ENCODE assay signal across 8 cellular contexts in genomic region chr14:102949062-102949800, GRCh38. TPM values are rescaled to one million over a fixed set of nuclear protein-coding genes. Genes with fewer than 3 reads are reported as not detected.
DNase-seq lines count a peak whose midpoint lies in the region; ATAC-seq, FAIRE-seq and TF ChIP-seq lines count a peak whose summit lies in the region.

No MANE protein-coding gene starts in this region.

- TF ChIP-seq POLR2A in breast epithelium (IDR thresholded peaks at IDR 0.05), result no peak

- H2BK5ac ChIP-seq in H9 (ENCODE audit: insufficient read length, low read length), result no peak overlapping the region

- no peak overlapping the region for H3K4me2 ChIP-seq in H9 (ENCODE audit: insufficient read depth, insufficient read length, low read length)

- H3T11ph ChIP-seq in H9 (ENCODE audit: low read length), result no peak overlapping the region

- H3K9me3 Mint-ChIP-seq in CD8-positive, alpha-beta T cell, result no peaks in the 10 kb centered on the region
- H3K9me3 Mint-ChIP-seq in H9, result no peaks in the 10 kb centered on the region

- H4K91ac ChIP-seq in H9 (ENCODE audit: insufficient read length, low read depth, low read length), result no peak overlapping the region

- H2BK20ac ChIP-seq in H9 (ENCODE audit: low read depth, low read length, poor library complexity, severe bottlenecking), result no peak overlapping the region

- H3K4me1 ChIP-seq in CD8-positive, alpha-beta T cell (ENCODE audit: insufficient read depth, low read length), result peaks cover 26% of the 10 kb centered on the region
- H3K4me1 ChIP-seq in H9 (ENCODE audit: insufficient read depth, low read length) (no peaks in the 10 kb centered on the region), breast epithelium (no peaks in the 10 kb centered on the region)

- no peak overlapping the region for H3K18ac ChIP-seq in H9 (ENCODE audit: insufficient read length, low read depth, low read length)

- peak; percentile 82 for ATAC-seq in CD8-positive, alpha-beta T cell
- ATAC-seq in left ventricle myocardium superior, result peak; percentile 5
- no peak for ATAC-seq in HG02852 (IDR thresholded peaks at IDR 0.05; ENCODE audit: unreplicated experiment)

- no peaks in the 10 kb centered on the region for H3K79me2 ChIP-seq in H9 (ENCODE audit: insufficient read depth, low read length)

- TF ChIP-seq CTCF in CD8-positive, alpha-beta T cell (IDR thresholded peaks at IDR 0.05), result no peak
- TF ChIP-seq CTCF in H9 (conservative IDR thresholded peaks at IDR 0.05) (no peak), breast epithelium (IDR thresholded peaks at IDR 0.05) (no peak), GM10266 (IDR thresholded peaks at IDR 0.05; ENCODE audit: control insufficient read depth, insufficient read depth, low read depth, missing control alignments) (no peak)

- no peak overlapping the region for H2BK15ac ChIP-seq in H9 (ENCODE audit: low read depth, low read length)

- H3K9me3 ChIP-seq in CD8-positive, alpha-beta T cell (ENCODE audit: low read length), result no peaks in the 10 kb centered on the region
- H3K9me3 ChIP-seq in H9 (ENCODE audit: control insufficient read depth, low read depth, low read length), result no peaks in the 10 kb centered on the region
- H3K9me3 ChIP-seq in breast epithelium, result no peaks in the 10 kb centered on the region

- no peaks in the 10 kb centered on the region for H4K20me1 ChIP-seq in H9 (ENCODE audit: control insufficient read depth, insufficient read depth, insufficient read length)

- H3K23me2 ChIP-seq in H9 (ENCODE audit: insufficient read length, low read depth, low read length, poor library complexity, severe bottlenecking), result no peaks in the 10 kb centered on the region

- CTCF ChIA-PET in CD8-positive, alpha-beta T cell (lab: Charles Lee), result no interaction called here

- no peak overlapping the region for H3K9ac ChIP-seq in H9 (ENCODE audit: extremely low read depth, insufficient read length, low read length)

- H2BK120ac ChIP-seq in H9 (ENCODE audit: low read depth, low read length, poor library complexity, severe bottlenecking), result no peak overlapping the region

- H2AK5ac ChIP-seq in H9 (ENCODE audit: insufficient read length, low read length), result no peak overlapping the region

- no peaks in the 10 kb centered on the region for H3K36me3 ChIP-seq in CD8-positive, alpha-beta T cell (ENCODE audit: insufficient read depth, low read length)
- H3K36me3 ChIP-seq in breast epithelium, result peaks cover 19% of the 10 kb centered on the region

- no peak overlapping the region for H3K14ac ChIP-seq in H9 (ENCODE audit: insufficient read depth, low read length)

- no peaks in the 10 kb centered on the region for H3K27me3 ChIP-seq in CD8-positive, alpha-beta T cell (ENCODE audit: insufficient read depth, low read length)
- no peaks in the 10 kb centered on the region for H3K27me3 ChIP-seq in H9 (ENCODE audit: insufficient read depth, low read length)
- H3K27me3 ChIP-seq in breast epithelium, result no peaks in the 10 kb centered on the region

- H2BK12ac ChIP-seq in H9 (ENCODE audit: insufficient read length, low read depth, low read length), result no peak overlapping the region

- H3K4me3 ChIP-seq in CD8-positive, alpha-beta T cell (ENCODE audit: low read depth, low read length), result peak overlapping the region; percentile 30
- no peak overlapping the region for H3K4me3 ChIP-seq in breast epithelium

- no peak overlapping the region for H3K4ac ChIP-seq in H9 (ENCODE audit: low read depth, low read length)

- no peak overlapping the region for H4K5ac ChIP-seq in H9 (ENCODE audit: insufficient read length, low read depth, low read length)

- DNase-seq in CD8-positive, alpha-beta T cell, result peak in 6 of 7 experiments; percentile 23 to 79 (median 36)
- DNase-seq in H9, result no peak
- DNase-seq in SW480 (ENCODE audit: low spot score), result peak; percentile 41
- DNase-seq in left ventricle myocardium superior, result no peak
- DNase-seq in HTR-8/SVneo (ENCODE audit: insufficient read length, low spot score), result no peak
- DNase-seq in breast epithelium (ENCODE audit: low spot score in 2 of 2), result no peak
- DNase-seq in GM10266 (ENCODE audit: extremely low spot score), result no peak

- no CpG with 5 or more reads among the region's 28 CpGs for WGBS in H9 (ENCODE audit: extremely low coverage, insufficient read length, low lambda C conversion rate)

- no peaks in the 10 kb centered on the region for H3K79me1 ChIP-seq in H9 (ENCODE audit: insufficient read depth, low read depth, low read length, poor library complexity, severe bottlenecking)

- no peak overlapping the region for H3K56ac ChIP-seq in H9 (ENCODE audit: insufficient read length, low read depth, low read length)

- peaks cover 26% of the 10 kb centered on the region for H3K4me1 Mint-ChIP-seq in CD8-positive, alpha-beta T cell (ENCODE audit: low read depth)
- no peaks in the 10 kb centered on the region for H3K4me1 Mint-ChIP-seq in H9

- POLR2A ChIA-PET in CD8-positive, alpha-beta T cell (lab: Charles Lee), result interaction anchor here (1.2 to 1.3 kb wide), 2 partner anchors 31 to 385 kb away, joined by 3 to 4 read pairs; partner anchors contain the start of gene EIF5

- H3K4me3 Mint-ChIP-seq in CD8-positive, alpha-beta T cell, result peak overlapping the region; percentile 23
- H3K4me3 Mint-ChIP-seq in H9, result no peak overlapping the region

- no peak overlapping the region for H2AFZ ChIP-seq in H9 (ENCODE audit: low read length)

- no peak for FAIRE-seq in HTR-8/SVneo (lab: Jason Lieb, UNC)

- no peak overlapping the region for H4K8ac ChIP-seq in H9 (replicated peaks; ENCODE audit: insufficient read length, low read depth, low read length)

- H3K27ac Mint-ChIP-seq in CD8-positive, alpha-beta T cell, result peak overlapping the region; percentile 53
- H3K27ac Mint-ChIP-seq in H9, result peak overlapping the region in 2 of 3 experiments; percentile 40 to 73; a peak in 2 of 7 replicates

- intact Hi-C loops in CD8-positive, alpha-beta T cell (cut with DNase I, micrococcal nuclease), result loop anchor here in 1 of 2 experiments (2.0 kb wide), 1 partner anchor 20 kb away; no protein-coding TSS in a partner anchor
- intact Hi-C loops in left ventricle myocardium superior (cut with micrococcal nuclease) (no loop called here), breast epithelium (cut with DNase I; ENCODE audit: low total_unique reads) (no loop called here)

- peak overlapping the region; percentile 60 for H3K27ac ChIP-seq in CD8-positive, alpha-beta T cell (ENCODE audit: low read depth, low read length)
- H3K27ac ChIP-seq in H9 (ENCODE audit: insufficient read length, low read depth, low read length) (no peak overlapping the region), breast epithelium (no peak overlapping the region)

- H3K23ac ChIP-seq in H9 (ENCODE audit: insufficient read length, low read depth, low read length), result no peak overlapping the region

- H3K27me3 Mint-ChIP-seq in CD8-positive, alpha-beta T cell (ENCODE audit: low read depth), result no peaks in the 10 kb centered on the region
- H3K27me3 Mint-ChIP-seq in H9 (ENCODE audit: low read depth), result no peaks in the 10 kb centered on the region

- no peaks in the 10 kb centered on the region for H3K36me3 Mint-ChIP-seq in CD8-positive, alpha-beta T cell
- H3K36me3 Mint-ChIP-seq in H9 (ENCODE audit: insufficient read depth in 1 of 3, low read depth in 3 of 3), result peaks cover 34 to 86% (median 82%) of the 10 kb centered on the region in 3 experiments

RNA-seq across cellular contexts. Expression of gene AMN, which starts 26.8 kb away (rescaled TPM):
- total RNA-seq in CD8-positive, alpha-beta T cell, result 1 to 10 TPM; 4.0 to 4.3 TPM
- total RNA-seq in H9 (2021) (1.9 and 2.2 TPM in 2 replicates), left ventricle myocardium superior (not detected), breast epithelium (under 1 TPM; 0.16 to 0.88 (median 0.66) TPM)

Comparison
In these comparisons a context has a peak if more than half of its experiments do, and no peak if none do; other contexts are left out.
1. DNase-seq: peak in CD8-positive, alpha-beta T cell (6 of 7) and SW480 (single experiment); none in H9 (single experiment), left ventricle myocardium superior (single experiment), HTR-8/SVneo (single experiment), breast epithelium (0 of 2) and GM10266 (single experiment).